1 cellular context compared by ENCODE assay signal in the genomic region with DNA sequence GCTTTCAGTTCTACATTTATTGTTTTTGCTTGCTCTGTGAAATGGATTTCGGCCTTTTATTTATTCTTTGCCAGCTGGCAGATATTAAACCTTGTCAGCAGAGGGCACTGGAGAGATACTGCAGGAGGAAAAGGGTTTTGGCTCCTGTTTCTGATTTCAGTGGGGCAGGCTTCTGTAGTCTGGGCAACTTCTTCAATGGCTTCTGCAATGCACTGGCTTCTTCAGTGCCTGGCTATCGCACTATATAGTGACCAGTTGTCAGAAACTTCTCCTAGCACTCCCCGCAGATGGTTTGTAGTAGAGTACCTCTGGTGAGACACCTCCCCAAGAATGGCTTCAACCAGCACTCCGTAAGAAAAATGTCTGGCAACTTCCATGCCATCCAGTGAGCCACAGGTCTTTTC.
TF ChIP-seq lines count a peak whose summit lies in the region.

No MANE protein-coding gene starts in this region.

TF ChIP-seq in GM12878, 131 proteins besides CTCF, POLR2A, EP300 and RAD21 (continues in another document):
- no peak for TF ChIP-seq BHLHE40 (IDR thresholded peaks at IDR 0.05; ENCODE audit: borderline replicate concordance in 1 of 2, low read depth in 2 of 2, low read length in 1 of 2)
- TF ChIP-seq STAT1 (conservative IDR thresholded peaks at IDR 0.05) = no peak
- no peak for TF ChIP-seq NFXL1 (IDR thresholded peaks at IDR 0.05; ENCODE audit: borderline replicate concordance)
- 0 out of 2 replicates have a peak, but pooled peaks have one; percentile 15 for TF ChIP-seq TCF12 (IDR thresholded peaks at IDR 0.05; ENCODE audit: low read depth, low read length)
- no peak for TF ChIP-seq RFX5 (IDR thresholded peaks at IDR 0.05; ENCODE audit: low read depth, low read length)
- TF ChIP-seq CBX3 (IDR thresholded peaks at IDR 0.05; ENCODE audit: borderline replicate concordance, low read depth) = no peak
- no peak for TF ChIP-seq SMAD5 (IDR thresholded peaks at IDR 0.05; ENCODE audit: low read depth)
- no peak for TF ChIP-seq ATF7 (IDR thresholded peaks at IDR 0.05; ENCODE audit: low read depth)
- TF ChIP-seq JUNB (IDR thresholded peaks at IDR 0.05) = no peak
- no peak for TF ChIP-seq JUND (IDR thresholded peaks at IDR 0.05; ENCODE audit: low read depth, low read length)
- TF ChIP-seq, protein P1, sequence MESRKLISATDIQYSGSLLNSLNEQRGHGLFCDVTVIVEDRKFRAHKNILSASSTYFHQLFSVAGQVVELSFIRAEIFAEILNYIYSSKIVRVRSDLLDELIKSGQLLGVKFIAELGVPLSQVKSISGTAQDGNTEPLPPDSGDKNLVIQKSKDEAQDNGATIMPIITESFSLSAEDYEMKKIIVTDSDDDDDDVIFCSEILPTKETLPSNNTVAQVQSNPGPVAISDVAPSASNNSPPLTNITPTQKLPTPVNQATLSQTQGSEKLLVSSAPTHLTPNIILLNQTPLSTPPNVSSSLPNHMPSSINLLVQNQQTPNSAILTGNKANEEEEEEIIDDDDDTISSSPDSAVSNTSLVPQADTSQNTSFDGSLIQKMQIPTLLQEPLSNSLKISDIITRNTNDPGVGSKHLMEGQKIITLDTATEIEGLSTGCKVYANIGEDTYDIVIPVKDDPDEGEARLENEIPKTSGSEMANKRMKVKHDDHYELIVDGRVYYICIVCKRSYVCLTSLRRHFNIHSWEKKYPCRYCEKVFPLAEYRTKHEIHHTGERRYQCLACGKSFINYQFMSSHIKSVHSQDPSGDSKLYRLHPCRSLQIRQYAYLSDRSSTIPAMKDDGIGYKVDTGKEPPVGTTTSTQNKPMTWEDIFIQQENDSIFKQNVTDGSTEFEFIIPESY (IDR thresholded peaks at IDR 0.05) = no peak
- TF ChIP-seq MTA3 (IDR thresholded peaks at IDR 0.05; ENCODE audit: borderline replicate concordance, low read length) = no peak
- TF ChIP-seq ETV6 (conservative IDR thresholded peaks at IDR 0.05 in 1 of 2, IDR thresholded peaks at IDR 0.05 in 1 of 2; ENCODE audit: borderline replicate concordance in 1 of 2, low read depth in 1 of 2) = no peak
- TF ChIP-seq SIX5 (IDR thresholded peaks at IDR 0.05; ENCODE audit: low read depth, low read length, severe bottlenecking) = no peak
- no peak for TF ChIP-seq ZNF384 (IDR thresholded peaks at IDR 0.05; ENCODE audit: borderline replicate concordance, low read depth, low read length)
- TF ChIP-seq IKZF2 (IDR thresholded peaks at IDR 0.05) = no peak
- TF ChIP-seq ZNF274 (IDR thresholded peaks at IDR 0.05; ENCODE audit: insufficient read depth, insufficient read length) = no peak
- no peak for TF ChIP-seq SUPT20H (IDR thresholded peaks at IDR 0.05; ENCODE audit: borderline replicate concordance, control insufficient read depth, low read depth, low read length)
- no peak for TF ChIP-seq SPI1 (IDR thresholded peaks at IDR 0.05; ENCODE audit: borderline replicate concordance, insufficient read depth, low read depth, low read length)
- TF ChIP-seq, protein P2, sequence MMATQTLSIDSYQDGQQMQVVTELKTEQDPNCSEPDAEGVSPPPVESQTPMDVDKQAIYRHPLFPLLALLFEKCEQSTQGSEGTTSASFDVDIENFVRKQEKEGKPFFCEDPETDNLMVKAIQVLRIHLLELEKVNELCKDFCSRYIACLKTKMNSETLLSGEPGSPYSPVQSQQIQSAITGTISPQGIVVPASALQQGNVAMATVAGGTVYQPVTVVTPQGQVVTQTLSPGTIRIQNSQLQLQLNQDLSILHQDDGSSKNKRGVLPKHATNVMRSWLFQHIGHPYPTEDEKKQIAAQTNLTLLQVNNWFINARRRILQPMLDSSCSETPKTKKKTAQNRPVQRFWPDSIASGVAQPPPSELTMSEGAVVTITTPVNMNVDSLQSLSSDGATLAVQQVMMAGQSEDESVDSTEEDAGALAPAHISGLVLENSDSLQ (IDR thresholded peaks at IDR 0.05) = no peak
- TF ChIP-seq RUNX3 (IDR thresholded peaks at IDR 0.05; ENCODE audit: low read length) = no peak
- TF ChIP-seq BMI1 (IDR thresholded peaks at IDR 0.05; ENCODE audit: borderline replicate concordance) = no peak
- TF ChIP-seq, protein P3, sequence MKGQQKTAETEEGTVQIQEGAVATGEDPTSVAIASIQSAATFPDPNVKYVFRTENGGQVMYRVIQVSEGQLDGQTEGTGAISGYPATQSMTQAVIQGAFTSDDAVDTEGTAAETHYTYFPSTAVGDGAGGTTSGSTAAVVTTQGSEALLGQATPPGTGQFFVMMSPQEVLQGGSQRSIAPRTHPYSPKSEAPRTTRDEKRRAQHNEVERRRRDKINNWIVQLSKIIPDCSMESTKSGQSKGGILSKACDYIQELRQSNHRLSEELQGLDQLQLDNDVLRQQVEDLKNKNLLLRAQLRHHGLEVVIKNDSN (IDR thresholded peaks at IDR 0.05; ENCODE audit: borderline replicate concordance, extremely low read length, insufficient read depth, low read depth, low read length) = no peak
- peak; percentile 54; the same call in 1 of the 2 replicates for TF ChIP-seq SMARCA5 (IDR thresholded peaks at IDR 0.05)
- TF ChIP-seq, protein P4, sequence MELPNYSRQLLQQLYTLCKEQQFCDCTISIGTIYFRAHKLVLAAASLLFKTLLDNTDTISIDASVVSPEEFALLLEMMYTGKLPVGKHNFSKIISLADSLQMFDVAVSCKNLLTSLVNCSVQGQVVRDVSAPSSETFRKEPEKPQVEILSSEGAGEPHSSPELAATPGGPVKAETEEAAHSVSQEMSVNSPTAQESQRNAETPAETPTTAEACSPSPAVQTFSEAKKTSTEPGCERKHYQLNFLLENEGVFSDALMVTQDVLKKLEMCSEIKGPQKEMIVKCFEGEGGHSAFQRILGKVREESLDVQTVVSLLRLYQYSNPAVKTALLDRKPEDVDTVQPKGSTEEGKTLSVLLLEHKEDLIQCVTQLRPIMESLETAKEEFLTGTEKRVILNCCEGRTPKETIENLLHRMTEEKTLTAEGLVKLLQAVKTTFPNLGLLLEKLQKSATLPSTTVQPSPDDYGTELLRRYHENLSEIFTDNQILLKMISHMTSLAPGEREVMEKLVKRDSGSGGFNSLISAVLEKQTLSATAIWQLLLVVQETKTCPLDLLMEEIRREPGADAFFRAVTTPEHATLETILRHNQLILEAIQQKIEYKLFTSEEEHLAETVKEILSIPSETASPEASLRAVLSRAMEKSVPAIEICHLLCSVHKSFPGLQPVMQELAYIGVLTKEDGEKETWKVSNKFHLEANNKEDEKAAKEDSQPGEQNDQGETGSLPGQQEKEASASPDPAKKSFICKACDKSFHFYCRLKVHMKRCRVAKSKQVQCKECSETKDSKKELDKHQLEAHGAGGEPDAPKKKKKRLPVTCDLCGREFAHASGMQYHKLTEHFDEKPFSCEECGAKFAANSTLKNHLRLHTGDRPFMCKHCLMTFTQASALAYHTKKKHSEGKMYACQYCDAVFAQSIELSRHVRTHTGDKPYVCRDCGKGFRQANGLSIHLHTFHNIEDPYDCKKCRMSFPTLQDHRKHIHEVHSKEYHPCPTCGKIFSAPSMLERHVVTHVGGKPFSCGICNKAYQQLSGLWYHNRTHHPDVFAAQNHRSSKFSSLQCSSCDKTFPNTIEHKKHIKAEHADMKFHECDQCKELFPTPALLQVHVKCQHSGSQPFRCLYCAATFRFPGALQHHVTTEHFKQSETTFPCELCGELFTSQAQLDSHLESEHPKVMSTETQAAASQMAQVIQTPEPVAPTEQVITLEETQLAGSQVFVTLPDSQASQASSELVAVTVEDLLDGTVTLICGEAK (IDR thresholded peaks at IDR 0.05; ENCODE audit: borderline replicate concordance) = no peak
- no peak for TF ChIP-seq BACH1 (IDR thresholded peaks at IDR 0.05; ENCODE audit: borderline replicate concordance)
- TF ChIP-seq MYB (IDR thresholded peaks at IDR 0.05; ENCODE audit: borderline replicate concordance, low read depth, low read length) = no peak
- TF ChIP-seq SMAD1 (IDR thresholded peaks at IDR 0.05; ENCODE audit: low read depth, partially characterized antibody) = no peak
- TF ChIP-seq, protein P5, sequence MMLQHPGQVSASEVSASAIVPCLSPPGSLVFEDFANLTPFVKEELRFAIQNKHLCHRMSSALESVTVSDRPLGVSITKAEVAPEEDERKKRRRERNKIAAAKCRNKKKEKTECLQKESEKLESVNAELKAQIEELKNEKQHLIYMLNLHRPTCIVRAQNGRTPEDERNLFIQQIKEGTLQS (IDR thresholded peaks at IDR 0.05; ENCODE audit: borderline replicate concordance, extremely low read depth, low read depth, low read length) = no peak
- peak; percentile 76; the same call in 1 of the 2 replicates for TF ChIP-seq SMC3 (IDR thresholded peaks at IDR 0.05; ENCODE audit: borderline replicate concordance, low read length)
- TF ChIP-seq BCL11A (IDR thresholded peaks at IDR 0.05; ENCODE audit: low read depth, low read length) = no peak
- TF ChIP-seq KAT2A (conservative IDR thresholded peaks at IDR 0.05; ENCODE audit: control insufficient read depth, low read depth, low read length) = no peak
- TF ChIP-seq ZSCAN29 (IDR thresholded peaks at IDR 0.05) = no peak
- 0 out of 2 replicates have a peak, but pooled peaks have one; percentile 37 for TF ChIP-seq YY1 (IDR thresholded peaks at IDR 0.05; ENCODE audit: low read depth, low read length)
- peak; percentile 56; the same call in 1 of the 2 replicates for TF ChIP-seq RB1 (IDR thresholded peaks at IDR 0.05; ENCODE audit: borderline replicate concordance)
- no peak for TF ChIP-seq CHD1 (IDR thresholded peaks at IDR 0.05; ENCODE audit: low read depth, low read length)
- TF ChIP-seq, protein P6, sequence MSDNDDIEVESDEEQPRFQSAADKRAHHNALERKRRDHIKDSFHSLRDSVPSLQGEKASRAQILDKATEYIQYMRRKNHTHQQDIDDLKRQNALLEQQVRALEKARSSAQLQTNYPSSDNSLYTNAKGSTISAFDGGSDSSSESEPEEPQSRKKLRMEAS (IDR thresholded peaks at IDR 0.05; ENCODE audit: low read depth, low read length) = no peak
- TF ChIP-seq NBN (IDR thresholded peaks at IDR 0.05) = no peak
- TF ChIP-seq FOXM1 (IDR thresholded peaks at IDR 0.05; ENCODE audit: low read depth, low read length) = 0 out of 2 replicates have a peak, but pooled peaks have one; percentile 25
- TF ChIP-seq IRF4 (IDR thresholded peaks at IDR 0.05; ENCODE audit: low read depth, low read length) = no peak
- no peak for TF ChIP-seq GABPA (IDR thresholded peaks at IDR 0.05; ENCODE audit: low read depth)
- TF ChIP-seq HDGF (IDR thresholded peaks at IDR 0.05) = no peak
- peak; percentile 31; the same call in 1 of the 3 replicates for TF ChIP-seq POU2F2 (IDR thresholded peaks at IDR 0.05; ENCODE audit: borderline replicate concordance, low read depth, low read length)
- no peak for TF ChIP-seq PAX8 (IDR thresholded peaks at IDR 0.05)
- TF ChIP-seq, protein P7, sequence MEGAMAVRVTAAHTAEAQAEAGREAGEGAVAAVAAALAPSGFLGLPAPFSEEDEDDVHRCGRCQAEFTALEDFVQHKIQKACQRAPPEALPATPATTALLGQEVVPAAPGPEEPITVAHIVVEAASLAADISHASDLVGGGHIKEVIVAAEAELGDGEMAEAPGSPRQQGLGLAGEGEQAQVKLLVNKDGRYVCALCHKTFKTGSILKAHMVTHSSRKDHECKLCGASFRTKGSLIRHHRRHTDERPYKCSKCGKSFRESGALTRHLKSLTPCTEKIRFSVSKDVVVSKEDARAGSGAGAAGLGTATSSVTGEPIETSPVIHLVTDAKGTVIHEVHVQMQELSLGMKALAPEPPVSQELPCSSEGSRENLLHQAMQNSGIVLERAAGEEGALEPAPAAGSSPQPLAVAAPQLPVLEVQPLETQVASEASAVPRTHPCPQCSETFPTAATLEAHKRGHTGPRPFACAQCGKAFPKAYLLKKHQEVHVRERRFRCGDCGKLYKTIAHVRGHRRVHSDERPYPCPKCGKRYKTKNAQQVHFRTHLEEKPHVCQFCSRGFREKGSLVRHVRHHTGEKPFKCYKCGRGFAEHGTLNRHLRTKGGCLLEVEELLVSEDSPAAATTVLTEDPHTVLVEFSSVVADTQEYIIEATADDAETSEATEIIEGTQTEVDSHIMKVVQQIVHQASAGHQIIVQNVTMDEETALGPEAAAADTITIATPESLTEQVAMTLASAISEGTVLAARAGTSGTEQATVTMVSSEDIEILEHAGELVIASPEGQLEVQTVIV (IDR thresholded peaks at IDR 0.05; ENCODE audit: borderline replicate concordance, partially characterized antibody) = no peak
- TF ChIP-seq, protein P8, sequence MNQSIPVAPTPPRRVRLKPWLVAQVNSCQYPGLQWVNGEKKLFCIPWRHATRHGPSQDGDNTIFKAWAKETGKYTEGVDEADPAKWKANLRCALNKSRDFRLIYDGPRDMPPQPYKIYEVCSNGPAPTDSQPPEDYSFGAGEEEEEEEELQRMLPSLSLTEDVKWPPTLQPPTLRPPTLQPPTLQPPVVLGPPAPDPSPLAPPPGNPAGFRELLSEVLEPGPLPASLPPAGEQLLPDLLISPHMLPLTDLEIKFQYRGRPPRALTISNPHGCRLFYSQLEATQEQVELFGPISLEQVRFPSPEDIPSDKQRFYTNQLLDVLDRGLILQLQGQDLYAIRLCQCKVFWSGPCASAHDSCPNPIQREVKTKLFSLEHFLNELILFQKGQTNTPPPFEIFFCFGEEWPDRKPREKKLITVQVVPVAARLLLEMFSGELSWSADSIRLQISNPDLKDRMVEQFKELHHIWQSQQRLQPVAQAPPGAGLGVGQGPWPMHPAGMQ (IDR thresholded peaks at IDR 0.05; ENCODE audit: borderline replicate concordance) = no peak
- TF ChIP-seq, protein P9, sequence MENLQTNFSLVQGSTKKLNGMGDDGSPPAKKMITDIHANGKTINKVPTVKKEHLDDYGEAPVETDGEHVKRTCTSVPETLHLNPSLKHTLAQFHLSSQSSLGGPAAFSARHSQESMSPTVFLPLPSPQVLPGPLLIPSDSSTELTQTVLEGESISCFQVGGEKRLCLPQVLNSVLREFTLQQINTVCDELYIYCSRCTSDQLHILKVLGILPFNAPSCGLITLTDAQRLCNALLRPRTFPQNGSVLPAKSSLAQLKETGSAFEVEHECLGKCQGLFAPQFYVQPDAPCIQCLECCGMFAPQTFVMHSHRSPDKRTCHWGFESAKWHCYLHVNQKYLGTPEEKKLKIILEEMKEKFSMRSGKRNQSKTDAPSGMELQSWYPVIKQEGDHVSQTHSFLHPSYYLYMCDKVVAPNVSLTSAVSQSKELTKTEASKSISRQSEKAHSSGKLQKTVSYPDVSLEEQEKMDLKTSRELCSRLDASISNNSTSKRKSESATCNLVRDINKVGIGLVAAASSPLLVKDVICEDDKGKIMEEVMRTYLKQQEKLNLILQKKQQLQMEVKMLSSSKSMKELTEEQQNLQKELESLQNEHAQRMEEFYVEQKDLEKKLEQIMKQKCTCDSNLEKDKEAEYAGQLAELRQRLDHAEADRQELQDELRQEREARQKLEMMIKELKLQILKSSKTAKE (IDR thresholded peaks at IDR 0.05; ENCODE audit: low read depth, poor library complexity, severe bottlenecking) = peak; percentile 36
- TF ChIP-seq HCFC1 (IDR thresholded peaks at IDR 0.05; ENCODE audit: low read length) = no peak
- no peak for TF ChIP-seq SREBF2 (IDR thresholded peaks at IDR 0.05; ENCODE audit: low read length)
